8 cellular contexts compared by ENCODE assay signal in genomic region chr9:126514037-126514821, GRCh38.
DNase-seq lines count a peak whose midpoint lies in the region; ATAC-seq and TF ChIP-seq lines count a peak whose summit lies in the region.

No MANE protein-coding gene starts in this region.

- no peak overlapping the region for H3K4me3 Mint-ChIP-seq in osteocyte (ENCODE audit: unreplicated experiment)

- no peaks in the 10 kb centered on the region for H3K9me3 Mint-ChIP-seq in osteocyte (ENCODE audit: unreplicated experiment)

- H3K4me3 ChIP-seq in gastroesophageal sphincter (peak overlapping the region in 1 of 2 donors; percentile 29), vagina (peak overlapping the region in 1 of 2 donors; percentile 32)

- peaks cover 8% of the 10 kb centered on the region for H3K27me3 Mint-ChIP-seq in osteocyte (ENCODE audit: unreplicated experiment)

- WGBS in gastroesophageal sphincter (ENCODE audit: low coverage in 1 of 2), 2 donors: 0 to 20% methylated on average over 1 of the region's 63 CpGs

- H3K9me3 ChIP-seq in gastroesophageal sphincter: no peaks in the 10 kb centered on the region
- no peaks in the 10 kb centered on the region for H3K9me3 ChIP-seq in vagina

- no peak overlapping the region for H3K27ac Mint-ChIP-seq in osteocyte (ENCODE audit: unreplicated experiment)

- H3K4me1 ChIP-seq in gastroesophageal sphincter: peaks cover 0 to 50% (median 9%) of the 10 kb centered on the region in 3 donors
- peaks cover 34% of the 10 kb centered on the region for H3K4me1 ChIP-seq in vagina

- DNase-seq in NCI-H1417 (lab: John Stamatoyannopoulos, UW) (peak; percentile 5 to 80 (median 71)), NCI-H1417 treated with DMSO at 0.1 percent for 48 hours (lab: John Stamatoyannopoulos, UW) (no peak), NCI-H748 treated with DMSO at 0.1 percent for 48 hours (lab: John Stamatoyannopoulos, UW) (peak; percentile 13), osteocyte (ENCODE audit: extremely low spot score, unreplicated experiment) (no peak), vagina (ENCODE audit: extremely low spot score in 2 of 2) (no peak)
- DNase-seq in activated T-helper 9 cell treated with anti-CD3 and anti-CD28 coated beads, Interleukin-2, amount 50 U/mL, for 16 hours (ENCODE audit: low read depth): peak; percentile 46

- H3K36me3 ChIP-seq in gastroesophageal sphincter (no peaks in the 10 kb centered on the region), vagina (no peaks in the 10 kb centered on the region)

- TF ChIP-seq POLR2A in gastroesophageal sphincter (IDR thresholded peaks at IDR 0.05): no peak
- TF ChIP-seq POLR2A in vagina (IDR thresholded peaks at IDR 0.05): no peak

- H3K36me3 Mint-ChIP-seq in osteocyte (ENCODE audit: unreplicated experiment): no peaks in the 10 kb centered on the region

- peaks cover 95% of the 10 kb centered on the region for H3K27me3 ChIP-seq in gastroesophageal sphincter
- H3K27me3 ChIP-seq in vagina: no peaks in the 10 kb centered on the region

- H3K27ac ChIP-seq in gastroesophageal sphincter: peak overlapping the region in 2 of 4 donors; percentile 76 to 79
- H3K27ac ChIP-seq in vagina: peak overlapping the region; percentile 71

- peaks cover 38% of the 10 kb centered on the region for H3K4me1 Mint-ChIP-seq in osteocyte (ENCODE audit: unreplicated experiment)

- TF ChIP-seq EP300 in gastroesophageal sphincter (IDR thresholded peaks at IDR 0.05): no peak

- ATAC-seq in gastroesophageal sphincter (peak; percentile 75), GM19035 (IDR thresholded peaks at IDR 0.05; ENCODE audit: unreplicated experiment) (no peak)

- TF ChIP-seq CTCF in gastroesophageal sphincter (IDR thresholded peaks at IDR 0.05): peak in 2 of 4 experiments; percentile 21 to 66
- TF ChIP-seq CTCF in osteocyte (IDR thresholded peaks at IDR 0.05): peak; percentile 67
- no peak for TF ChIP-seq CTCF in vagina (IDR thresholded peaks at IDR 0.05)

- intact Hi-C loops in vagina (cut with DNase I): no loop called here

Comparison
In these comparisons a context has a peak if more than half of its experiments do, and no peak if none do; other contexts are left out.
1. DNase-seq: peak in NCI-H1417 (3 of 3), NCI-H748 treated with DMSO at 0.1 percent for 48 hours (single experiment) and activated T-helper 9 cell treated with anti-CD3 and anti-CD28 coated beads, Interleukin-2, amount 50 U/mL, for 16 hours (single experiment); none in NCI-H1417 treated with DMSO at 0.1 percent for 48 hours (single experiment), osteocyte (single experiment) and vagina (0 of 2).